In the genomic region with DNA sequence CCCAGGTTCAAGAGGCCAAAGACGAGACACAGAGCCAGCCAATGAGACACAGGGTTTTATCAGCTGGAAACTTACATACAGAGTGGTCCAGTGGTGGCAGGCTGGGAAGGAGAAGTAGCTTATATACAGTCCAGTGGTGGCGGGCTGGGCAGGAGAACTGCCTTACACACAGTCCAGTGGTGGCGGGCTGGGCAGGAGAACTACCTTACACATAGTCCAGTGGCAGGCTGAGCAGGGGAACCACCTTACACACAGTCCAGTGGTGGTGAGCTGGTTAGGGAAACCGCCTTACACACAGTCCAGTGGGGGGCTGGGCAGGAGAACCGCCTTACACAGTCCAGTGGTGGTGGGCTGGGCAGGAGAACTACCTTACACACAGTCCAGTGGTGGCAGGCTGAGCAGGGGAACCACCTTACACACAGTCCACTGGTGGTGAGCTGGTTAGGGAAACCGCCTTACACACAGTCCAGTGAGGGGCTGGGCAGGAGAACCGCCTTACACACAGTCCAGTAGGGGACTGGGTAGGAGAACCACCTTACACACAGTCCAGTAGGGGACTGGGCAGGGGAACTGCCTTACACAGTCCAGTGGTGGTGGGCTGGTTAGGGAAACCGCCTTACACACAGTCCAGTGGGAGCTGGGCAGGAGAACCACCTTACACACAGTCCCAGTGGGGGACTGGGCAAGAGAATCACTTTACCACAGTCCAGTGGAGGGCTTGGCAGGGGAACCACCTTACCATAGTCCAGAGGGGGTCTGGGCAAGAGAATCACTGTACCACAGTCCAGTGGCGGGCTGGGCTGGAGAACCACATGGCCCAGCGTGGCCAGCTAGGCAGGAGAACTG, we compare ENCODE assay signal across 24 cellular contexts.
DNase-seq lines count a peak whose midpoint lies in the region; ATAC-seq and TF ChIP-seq lines count a peak whose summit lies in the region.
"Had no signal": no experiment of that assay in that cellular context is flagged by ENCODE, and none has a peak within 500 bp of the region (broad histone marks: within the 10 kb centered on the region; RNA-seq: fewer than 3 reads in every experiment).

No MANE protein-coding gene starts in this region.

- H3K4me1 Mint-ChIP-seq in CD14-positive monocyte, result peaks cover 46% of the 10 kb centered on the region
- H3K4me1 Mint-ChIP-seq: stimulated activated memory B cell treated with anti-CD40 and anti-IgM and Interleukin-4, amounts not matched to agents 10 μg/mL and 1 μg/mL and 100 μg/mL, for 72 hours had no signal

- H3K4me3 Mint-ChIP-seq in CD14-positive monocyte, result peak overlapping the region in 1 of 2 donors; percentile 67
- H3K4me3 Mint-ChIP-seq: activated CD8-positive, alpha-beta T cell treated with anti-CD3 and anti-CD28 coated beads for 36 hours; activated naive CD8-positive, alpha-beta T cell; stimulated activated memory B cell treated with anti-CD40 and anti-IgM and Interleukin-4, amounts not matched to agents 10 μg/mL and 1 μg/mL and 100 μg/mL, for 72 hours had no signal

- H3K27ac Mint-ChIP-seq in CD14-positive monocyte, result peak overlapping the region; percentile 72 to 94 (median 91)
- H3K27ac Mint-ChIP-seq: activated CD8-positive, alpha-beta T cell treated with anti-CD3 and anti-CD28 coated beads for 36 hours; activated naive CD8-positive, alpha-beta T cell; activated T-helper 2 cell treated with anti-CD3 and anti-CD28 coated beads, Interferon-gamma antibody, Interleukin-2, Interleukin-4, amounts not matched to agents 10 μg/mL and 5 μg/mL and 100 μg/mL, durations not matched to agents 14 hours and 24 hours and 36 hours; stimulated activated memory B cell treated with anti-CD40 and anti-IgM and Interleukin-4, amounts not matched to agents 10 μg/mL and 1 μg/mL and 100 μg/mL, for 72 hours had no signal

- TF ChIP-seq CTCF in CD14-positive monocyte (IDR thresholded peaks at IDR 0.05), result no peak

- ATAC-seq in left lobe of liver, result peak; percentile 27
- no peak for ATAC-seq in GM19328 (IDR thresholded peaks at IDR 0.05; ENCODE audit: unreplicated experiment)
- no peak for ATAC-seq in HG03354 (IDR thresholded peaks at IDR 0.05; ENCODE audit: poor library complexity, severe bottlenecking, unreplicated experiment)
- ATAC-seq: activated CD8-positive, alpha-beta T cell treated with anti-CD3 and anti-CD28 coated beads for 36 hours; GM12878; stimulated activated memory B cell treated with anti-CD40 and anti-IgM and Interleukin-4, amounts not matched to agents 10 μg/mL and 1 μg/mL and 100 μg/mL, for 72 hours had no signal

- DNase-seq in CD14-positive monocyte (ENCODE audit: low spot score), result peak; percentile 49
- DNase-seq in NOMO-1 (lab: John Stamatoyannopoulos, UW; ENCODE audit: unreplicated experiment in 2 of 2), result peak; percentile 63 to 70
- no peak for DNase-seq in left lobe of liver (ENCODE audit: low spot score)
- DNase-seq in posterior vena cava (ENCODE audit: low spot score), result peak; percentile 58
- DNase-seq in SK-N-DZ (ENCODE audit: low spot score), result no peak
- no peak for DNase-seq in DMS53 treated with DMSO at 0.1 percent for 48 hours (lab: John Stamatoyannopoulos, UW; ENCODE audit: unreplicated experiment)
- DNase-seq: activated CD4-positive, CD25-positive, alpha-beta regulatory T cell treated with anti-CD3 and anti-CD28 coated beads, Interleukin-2, amount 50 U/mL, for 72 hours; activated CD8-positive, alpha-beta T cell treated with anti-CD3 and anti-CD28 coated beads for 36 hours; anterior cingulate cortex; colonic mucosa; effector CD8-positive, alpha-beta T cell; erythroblast; kidney glomerular epithelial cell; NCI-H1092; NCI-H187; NCI-H526 treated with DMSO at 0.1 percent for 48 hours; stimulated activated CD4-positive, alpha-beta T cell treated with anti-CD3 and anti-CD28 coated beads, Interleukin-4, amount 100 ng/mL, for 4 hours; T-helper 1 cell had no signal

- intact Hi-C loops in CD14-positive monocyte (cut with micrococcal nuclease), result no loop called here
- intact Hi-C loops in posterior vena cava (cut with DNase I), result no loop called here

- H3K9me3 Mint-ChIP-seq in CD14-positive monocyte, result no peaks in the 10 kb centered on the region
- H3K9me3 Mint-ChIP-seq: activated CD8-positive, alpha-beta T cell treated with anti-CD3 and anti-CD28 coated beads for 36 hours; activated T-helper 2 cell treated with anti-CD3 and anti-CD28 coated beads, Interferon-gamma antibody, Interleukin-2, Interleukin-4, amounts not matched to agents 10 μg/mL and 5 μg/mL and 100 μg/mL, durations not matched to agents 14 hours and 24 hours and 36 hours had no signal

- H3K27me3 Mint-ChIP-seq in CD14-positive monocyte (ENCODE audit: low read depth in 3 of 3), result peaks cover 1 to 9% (median 2%) of the 10 kb centered on the region in 3 donors
- H3K27me3 Mint-ChIP-seq: activated CD8-positive, alpha-beta T cell treated with anti-CD3 and anti-CD28 coated beads for 36 hours; activated naive CD8-positive, alpha-beta T cell had no signal

- H3K36me3 Mint-ChIP-seq in CD14-positive monocyte, result peaks cover 9 to 25% of the 10 kb centered on the region in 2 donors
- H3K36me3 Mint-ChIP-seq: activated naive CD8-positive, alpha-beta T cell; stimulated activated memory B cell treated with anti-CD40 and anti-IgM and Interleukin-4, amounts not matched to agents 10 μg/mL and 1 μg/mL and 100 μg/mL, for 72 hours had no signal

Comparison
In these comparisons a context has a peak if more than half of its experiments do, and no peak if none do; other contexts are left out.
1. DNase-seq: peak in CD14-positive monocyte (single experiment), NOMO-1 (2 of 2) and posterior vena cava (single experiment); none in left lobe of liver (single experiment), SK-N-DZ (single experiment) and DMS53 treated with DMSO at 0.1 percent for 48 hours (single experiment).